In the genomic region with DNA sequence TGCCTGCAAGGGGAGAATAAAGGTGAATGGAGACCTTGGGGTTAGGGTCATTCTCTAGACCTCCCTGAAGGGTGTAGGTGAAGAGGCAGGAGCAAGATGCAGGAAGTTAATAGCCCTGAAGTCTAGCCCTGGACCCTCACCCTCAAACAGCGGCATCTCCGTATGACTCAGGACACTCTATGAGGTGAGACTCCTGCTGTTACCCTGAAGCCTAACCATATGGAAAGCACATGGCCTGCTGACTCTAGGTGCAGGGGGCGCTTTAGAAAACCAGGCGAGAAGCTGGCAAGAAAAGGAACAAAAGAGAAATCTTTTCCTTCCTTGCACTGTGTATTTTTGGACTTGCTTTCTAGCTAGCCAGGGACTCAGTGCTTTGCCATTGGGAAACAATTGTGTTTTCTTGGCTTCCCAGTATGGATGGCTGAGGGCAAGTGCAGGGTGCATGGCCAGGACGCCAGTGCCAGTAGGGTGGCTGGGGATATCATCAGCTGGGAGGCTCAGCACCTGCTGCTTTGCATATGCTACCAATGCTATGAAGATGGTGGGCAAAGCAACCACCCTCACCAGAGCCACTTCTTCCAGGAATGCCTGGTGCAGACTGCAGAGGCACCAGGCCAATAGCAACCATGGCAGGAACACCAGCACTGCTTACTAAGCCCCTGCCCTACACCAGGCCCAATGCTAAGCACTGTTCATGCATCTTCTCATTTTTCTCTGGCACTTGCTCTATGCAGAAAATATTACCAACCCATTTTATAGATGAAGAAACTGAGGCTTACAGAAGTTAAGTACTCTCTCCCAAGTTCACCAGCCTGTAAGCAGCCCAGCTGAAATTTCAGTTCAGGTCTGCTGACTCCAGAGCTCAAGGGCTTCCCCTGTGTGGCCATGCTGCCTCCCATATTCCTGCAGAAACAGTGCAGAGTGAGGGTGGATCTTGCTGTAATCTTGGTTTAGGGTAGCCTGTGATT, we compare ENCODE assay signal across 22 cellular contexts.
"Had no signal": no experiment of that assay in that cellular context is flagged by ENCODE, and none has a peak within 500 bp of the region (broad histone marks: within the 10 kb centered on the region; RNA-seq: fewer than 3 reads in every experiment).

No MANE protein-coding gene starts in this region.

- H3K9me3 ChIP-seq: breast epithelium, esophagus muscularis mucosa, gastroesophageal sphincter, prostate gland, right atrium auricular region, transverse colon, vagina had no signal

- ATAC-seq: activated CD4-positive, CD25-positive, alpha-beta regulatory T cell treated with anti-CD3 and anti-CD28 coated beads, Interleukin-2, amount 50 U/mL, for 24 hours; activated naive CD8-positive, alpha-beta T cell treated with anti-CD3 and anti-CD28 coated beads, Interleukin-2, amount 50 U/mL, for 24 hours; activated T-cell treated with anti-CD3 and anti-CD28 coated beads, Interleukin-2, amount 50 U/mL, for 4 hours; gastroesophageal sphincter; left ventricle myocardium superior; naive thymus-derived CD4-positive, alpha-beta T cell had no signal

- H3K36me3 ChIP-seq: breast epithelium, esophagus muscularis mucosa, gastroesophageal sphincter, neural progenitor cell, prostate gland, right atrium auricular region, transverse colon, vagina had no signal

- H3K27ac ChIP-seq: breast epithelium, esophagus muscularis mucosa, gastroesophageal sphincter, neural progenitor cell, prostate gland, right atrium auricular region, transverse colon, vagina had no signal

- H3K4me1 ChIP-seq: breast epithelium, gastroesophageal sphincter, neural progenitor cell, prostate gland, right atrium auricular region, transverse colon, vagina had no signal

- DNase-seq: activated CD4-positive, alpha-beta T cell treated with anti-CD3 and anti-CD28 coated beads, Interleukin-2, amount 50 U/mL, for 1 hour; activated CD8-positive, alpha-beta memory T cell treated with anti-CD3 and anti-CD28 coated beads, Interleukin-2, amount 50 U/mL, for 4 hours; activated naive CD4-positive, alpha-beta T cell treated with anti-CD3 and anti-CD28 coated beads, Interleukin-2, amount 10 ng/mL, durations not matched to agents 7 days and 5 days; activated naive CD8-positive, alpha-beta T cell treated with anti-CD3 and anti-CD28 coated beads, Interleukin-2, amount 50 U/mL, for 24 hours; activated T-cell treated with anti-CD3 and anti-CD28 coated beads, Interleukin-2, amount 50 U/mL, for 4 hours; cerebellar nuclear complex; effector memory CD4-positive, alpha-beta T cell; left ventricle myocardium superior; naive thymus-derived CD4-positive, alpha-beta T cell; stimulated activated CD4-positive, alpha-beta T cell treated with anti-CD3 and anti-CD28 coated beads, Interleukin-2, amount 100 ng/mL, for 48 hours; T1000; transverse colon had no signal

- FAIRE-seq: endothelial cell of umbilical vein had no signal

- H3K4me3 ChIP-seq: breast epithelium, esophagus muscularis mucosa, gastroesophageal sphincter, neural progenitor cell, prostate gland, right atrium auricular region, skin epidermis, transverse colon, vagina had no signal

- H3K27me3 ChIP-seq: breast epithelium, esophagus muscularis mucosa, gastroesophageal sphincter, neural progenitor cell, right atrium auricular region, transverse colon, vagina had no signal
